16 cellular contexts compared by ENCODE assay signal in genomic region chr17:83098241-83099085, GRCh38. TPM values are rescaled to one million over a fixed set of nuclear protein-coding genes. Genes with fewer than 3 reads are reported as not detected.
DNase-seq lines count a peak whose midpoint lies in the region; ATAC-seq and TF ChIP-seq lines count a peak whose summit lies in the region.
"Had no signal": no experiment of that assay in that cellular context is flagged by ENCODE, and none has a peak within 500 bp of the region (broad histone marks: within the 10 kb centered on the region; RNA-seq: fewer than 3 reads in every experiment).

No MANE protein-coding gene starts in this region.

- intact Hi-C loops in heart right ventricle (cut with DNase I) (no loop called here), aorta (cut with DNase I) (no loop called here)

- peak overlapping the region in 6 of 10 donors; percentile 25 to 86 (median 82) for H3K27ac ChIP-seq in heart right ventricle
- H3K27ac ChIP-seq in osteoblast (ENCODE audit: low read depth, low read length), result peak overlapping the region; percentile 17
- peak overlapping the region; percentile 31 to 61 for H3K27ac ChIP-seq in aorta (ENCODE audit: low read depth in 1 of 2, low read length in 2 of 2)

- no peak for TF ChIP-seq CTCF in heart right ventricle (IDR thresholded peaks at IDR 0.05)
- no peak for TF ChIP-seq CTCF in osteoblast (IDR thresholded peaks at IDR 0.05; ENCODE audit: extremely low read depth, low read depth, low read length)

- H3K4me1 ChIP-seq in heart right ventricle (peaks cover 16 to 47% (median 41%) of the 10 kb centered on the region in 9 donors), osteoblast (ENCODE audit: insufficient read depth, low read length) (peaks cover 25% of the 10 kb centered on the region), aorta (ENCODE audit: control insufficient read depth in 1 of 2, insufficient read depth in 2 of 2, low read length in 2 of 2) (peaks cover 2 to 3% of the 10 kb centered on the region in 2 donors)

- H3K9me3 Mint-ChIP-seq in stimulated activated naive CD8-positive, alpha-beta T cell treated with anti-CD3 and anti-CD28 coated beads, Interleukin-15, amount 100 ng/mL, for 72 hours, result no peaks in the 10 kb centered on the region
- H3K9me3 Mint-ChIP-seq: activated T-cell treated with anti-CD3 and anti-CD28 coated beads, Interleukin-2, amount 50 U/mL, for 72 hours; effector memory CD8-positive, alpha-beta T cell had no signal

- H3K9me3 ChIP-seq in heart right ventricle, result no peaks in the 10 kb centered on the region
- H3K9me3 ChIP-seq in osteoblast (ENCODE audit: low read depth, low read length), result no peaks in the 10 kb centered on the region
- no peaks in the 10 kb centered on the region for H3K9me3 ChIP-seq in aorta (ENCODE audit: control insufficient read depth, low read length)

- H2AFZ ChIP-seq in osteoblast (ENCODE audit: low read length), result no peak overlapping the region

- peaks cover 31% of the 10 kb centered on the region for H4K20me1 ChIP-seq in osteoblast (ENCODE audit: insufficient read depth, low read length)

- no peak overlapping the region for H3K27ac Mint-ChIP-seq in stimulated activated naive CD8-positive, alpha-beta T cell treated with anti-CD3 and anti-CD28 coated beads, Interleukin-15, amount 100 ng/mL, for 72 hours
- H3K27ac Mint-ChIP-seq: activated T-cell treated with anti-CD3 and anti-CD28 coated beads, Interleukin-2, amount 50 U/mL, for 72 hours had no signal

- 31 to 37% methylated on average over 31 of the region's 31 CpGs for WGBS in heart right ventricle, 2 donors
- 32 to 36% methylated on average over 30 to 31 of the region's 31 CpGs for WGBS in aorta, 2 donors

- no peak overlapping the region for H3K4me2 ChIP-seq in osteoblast (ENCODE audit: insufficient read depth, low read length)

- peak overlapping the region in 1 of 10 donors; percentile 40 for H3K4me3 ChIP-seq in heart right ventricle
- no peak overlapping the region for H3K4me3 ChIP-seq in osteoblast (ENCODE audit: insufficient read depth, low read length)
- no peak overlapping the region for H3K4me3 ChIP-seq in aorta (ENCODE audit: low read length in 2 of 2)

- peaks cover 50% of the 10 kb centered on the region for H3K79me2 ChIP-seq in osteoblast (ENCODE audit: insufficient read depth, low read length)

- peaks cover 0 to 36% (median 17%) of the 10 kb centered on the region in 9 donors for H3K36me3 ChIP-seq in heart right ventricle
- peaks cover 37% of the 10 kb centered on the region for H3K36me3 ChIP-seq in osteoblast (ENCODE audit: insufficient read depth, low read length)
- peaks cover 0 to 7% of the 10 kb centered on the region in 2 donors for H3K36me3 ChIP-seq in aorta (ENCODE audit: control insufficient read depth in 1 of 2, insufficient read depth in 2 of 2, low read length in 1 of 2)

- ATAC-seq in stimulated activated naive CD8-positive, alpha-beta T cell treated with anti-CD3 and anti-CD28 coated beads, Interleukin-15, amount 100 ng/mL, for 72 hours, result peak; percentile 31
- no peak for ATAC-seq in stimulated activated naive CD8-positive, alpha-beta T cell treated with anti-CD3 and anti-CD28 coated beads, Interleukin-15, Interleukin-2, amounts not matched to agents 100 U/mL and 50 U/mL, for 24 hours
- ATAC-seq in heart right ventricle (peak in 6 of 8 donors; percentile 4 to 21 (median 8)), aorta (ENCODE audit: low FRiP score) (no peak)

- H3K27me3 ChIP-seq in heart right ventricle (peaks cover 0 to 28% (median 17%) of the 10 kb centered on the region in 7 donors), osteoblast (ENCODE audit: insufficient read depth, low read length) (no peaks in the 10 kb centered on the region), aorta (ENCODE audit: control insufficient read depth in 1 of 2, insufficient read depth in 2 of 2, low read length in 1 of 2) (no peaks in the 10 kb centered on the region)

- peaks cover 41% of the 10 kb centered on the region for H3K27me3 Mint-ChIP-seq in stimulated activated naive CD8-positive, alpha-beta T cell treated with anti-CD3 and anti-CD28 coated beads, Interleukin-15, amount 100 ng/mL, for 72 hours

- H3K4me1 Mint-ChIP-seq in stimulated activated naive CD8-positive, alpha-beta T cell treated with anti-CD3 and anti-CD28 coated beads, Interleukin-15, amount 100 ng/mL, for 72 hours, result peaks cover 23% of the 10 kb centered on the region

- no peak for DNase-seq in stimulated activated naive CD8-positive, alpha-beta T cell treated with anti-CD3 and anti-CD28 coated beads, Interleukin-15, amount 100 ng/mL, for 72 hours
- DNase-seq in stimulated activated naive CD8-positive, alpha-beta T cell treated with anti-CD3 and anti-CD28 coated beads, Interleukin-15, Interleukin-2, amounts not matched to agents 100 U/mL and 50 U/mL, for 24 hours, result no peak
- DNase-seq in heart right ventricle (no peak), osteoblast (ENCODE audit: insufficient read length, low spot score, missing footprints) (peak; percentile 95), aorta (peak in 1 of 2 donors; percentile 59), NCI-H1694 treated with DMSO at 0.1 percent for 48 hours (lab: John Stamatoyannopoulos, UW) (no peak), foreskin melanocyte (no peak), NCI-H146 treated with DMSO at 0.1 percent for 48 hours (lab: John Stamatoyannopoulos, UW; ENCODE audit: unreplicated experiment) (no peak)
- DNase-seq: activated CD4-positive, alpha-beta T cell treated with anti-CD3 and anti-CD28 coated beads, Interleukin-2, amount 50 U/mL, for 1 hour; activated T-cell treated with anti-CD3 and anti-CD28 coated beads, Interleukin-2, amount 50 U/mL, for 72 hours; effector memory CD8-positive, alpha-beta T cell; MM.1S; NCI-H774; RPMI8226; stimulated activated CD4-positive, alpha-beta T cell treated with anti-CD3 and anti-CD28 coated beads, Interleukin-4, amount 100 ng/mL, for 1 hour; T1000 had no signal

- no peak overlapping the region for H3K4me3 Mint-ChIP-seq in stimulated activated naive CD8-positive, alpha-beta T cell treated with anti-CD3 and anti-CD28 coated beads, Interleukin-15, amount 100 ng/mL, for 72 hours

RNA-seq across cellular contexts. Expression of gene METRNL, which starts 19.1 kb away (rescaled TPM):
- total RNA-seq in heart right ventricle (10 to 100 TPM; 56.0 to 90.1 (median 70.9) TPM), osteoblast (137 and 140 TPM in 2 replicates), aorta (100 to 1,000 TPM; 126 to 176 TPM)
- polyA plus RNA-seq in heart right ventricle (100 to 1,000 TPM in 1 of 2 donors, 10 to 100 TPM in 1; 39.0 to 134 TPM), aorta (10 to 100 TPM; 35.3 to 81.5 TPM)

Comparison
In these comparisons a context has a peak if more than half of its experiments do, and no peak if none do; other contexts are left out.
1. ATAC-seq: peak in stimulated activated naive CD8-positive, alpha-beta T cell treated with anti-CD3 and anti-CD28 coated beads, Interleukin-15, amount 100 ng/mL, for 72 hours (single experiment) and heart right ventricle (6 of 8); none in stimulated activated naive CD8-positive, alpha-beta T cell treated with anti-CD3 and anti-CD28 coated beads, Interleukin-15, Interleukin-2, amounts not matched to agents 100 U/mL and 50 U/mL, for 24 hours (single experiment) and aorta (single experiment).
2. H3K27ac ChIP-seq: peak in every context shown above with its lines; median percentile 82 in heart right ventricle; 46 in aorta; 17 in osteoblast.